Comparison of ENCODE assay signal across 8 cellular contexts in genomic region chr7:101058355-101058754, GRCh38. TPM values are rescaled to one million over a fixed set of nuclear protein-coding genes. Genes with fewer than 3 reads are reported as not detected.
DNase-seq lines count a peak whose midpoint lies in the region; ATAC-seq and TF ChIP-seq lines count a peak whose summit lies in the region.

No MANE protein-coding gene starts in this region.

- CTCF ChIA-PET in CD8-positive, alpha-beta T cell (lab: Charles Lee), result interaction anchor here (0.6 to 2.6 kb wide), 29 partner anchors 9 to 540 kb away, joined by 3 to 15 read pairs (median 5); partner anchors contain the start of genes ACHE, TRIM56 and UFSP1

- H2AFZ ChIP-seq in trophoblast cell (ENCODE audit: insufficient read depth, low read length, poor library complexity), result no peak overlapping the region

- no peak for TF ChIP-seq POLR2A in NB4 (IDR thresholded peaks at IDR 0.05; ENCODE audit: extremely low read depth, insufficient read length)

- H3K27ac ChIP-seq in CD8-positive, alpha-beta T cell (ENCODE audit: low read depth, low read length), result no peak overlapping the region
- H3K27ac ChIP-seq in trophoblast cell (ENCODE audit: low read depth, low read length), result no peak overlapping the region

- no peak overlapping the region for H3K27ac Mint-ChIP-seq in CD8-positive, alpha-beta T cell

- intact Hi-C loops in CD8-positive, alpha-beta T cell (cut with DNase I, micrococcal nuclease), result no loop called here

- H3K79me1 ChIP-seq in trophoblast cell (ENCODE audit: low read length), result no peaks in the 10 kb centered on the region

- no peak overlapping the region for H2BK120ac ChIP-seq in trophoblast cell (ENCODE audit: insufficient read depth, low read length, poor library complexity)

- H3K4me2 ChIP-seq in trophoblast cell (ENCODE audit: low read length), result no peak overlapping the region

- H3K9me3 ChIP-seq in CD8-positive, alpha-beta T cell (ENCODE audit: low read length), result no peaks in the 10 kb centered on the region
- H3K9me3 ChIP-seq in trophoblast cell (ENCODE audit: insufficient read depth, low read depth, low read length), result no peaks in the 10 kb centered on the region

- no peak overlapping the region for H3K4me3 ChIP-seq in CD8-positive, alpha-beta T cell (ENCODE audit: low read depth, low read length)
- H3K4me3 ChIP-seq in NB4 (ENCODE audit: low read depth, low read length) (no peak overlapping the region), fibroblast of pulmonary artery (replicated peaks; ENCODE audit: low read depth, low read length) (no peak overlapping the region), trophoblast cell (ENCODE audit: low read depth, low read length) (no peak overlapping the region)

- TF ChIP-seq CTCF in CD8-positive, alpha-beta T cell (IDR thresholded peaks at IDR 0.05), result no peak
- TF ChIP-seq CTCF in NB4 (IDR thresholded peaks at IDR 0.05; ENCODE audit: low read depth, low read length) (no peak), fibroblast of pulmonary artery (IDR thresholded peaks at IDR 0.05; ENCODE audit: low read length, missing control alignments) (no peak)

- no peak overlapping the region for H3K4ac ChIP-seq in trophoblast cell (ENCODE audit: low read depth, low read length)

- peak in 6 of 7 experiments; percentile 24 to 66 (median 48) for DNase-seq in CD8-positive, alpha-beta T cell
- DNase-seq in NB4 (ENCODE audit: low read depth) (peak; percentile 74), activated T-cell treated with anti-CD3 and anti-CD28 coated beads for 48 hours (ENCODE audit: low read depth) (peak; percentile 17), fibroblast of pulmonary artery (ENCODE audit: low read depth) (peak; percentile 69), trophoblast cell (peak; percentile 48 to 79)

- no peak overlapping the region for H3K14ac ChIP-seq in trophoblast cell (ENCODE audit: low read length)

- no peaks in the 10 kb centered on the region for H3K4me1 Mint-ChIP-seq in CD8-positive, alpha-beta T cell (ENCODE audit: low read depth)

- no peak overlapping the region for H3K18ac ChIP-seq in trophoblast cell (ENCODE audit: low read length)

- POLR2A ChIA-PET in CD8-positive, alpha-beta T cell (lab: Charles Lee), result interaction anchor here (1.0 kb wide), 1 partner anchor 168 kb away, joined by 3 read pairs; no protein-coding TSS in a partner anchor

- H4K12ac ChIP-seq in trophoblast cell (ENCODE audit: low read depth, low read length), result no peak overlapping the region

- no peak overlapping the region for H3K23ac ChIP-seq in trophoblast cell (ENCODE audit: low read length)

- no peak overlapping the region for H4K8ac ChIP-seq in trophoblast cell (ENCODE audit: low read depth, low read length)

- no peaks in the 10 kb centered on the region for H3K9me3 Mint-ChIP-seq in CD8-positive, alpha-beta T cell

- H3K36me3 ChIP-seq in CD8-positive, alpha-beta T cell (ENCODE audit: insufficient read depth, low read length), result no peaks in the 10 kb centered on the region
- no peaks in the 10 kb centered on the region for H3K36me3 ChIP-seq in trophoblast cell (ENCODE audit: control insufficient read depth in 1 of 2, insufficient read depth in 2 of 2, low read length in 2 of 2)

- H2BK12ac ChIP-seq in trophoblast cell (ENCODE audit: low read length), result no peak overlapping the region

- H3K36me3 Mint-ChIP-seq in CD8-positive, alpha-beta T cell, result no peaks in the 10 kb centered on the region

- H3K79me2 ChIP-seq in trophoblast cell (ENCODE audit: control insufficient read depth, insufficient read depth, low read length, poor library complexity), result no peaks in the 10 kb centered on the region

- H3K4me1 ChIP-seq in CD8-positive, alpha-beta T cell (ENCODE audit: insufficient read depth, low read length), result no peaks in the 10 kb centered on the region
- no peaks in the 10 kb centered on the region for H3K4me1 ChIP-seq in trophoblast cell (ENCODE audit: control insufficient read depth in 1 of 2, insufficient read depth in 2 of 2, low read length in 2 of 2)

- no peak overlapping the region for H2AK5ac ChIP-seq in trophoblast cell (ENCODE audit: low read length)

- H3K4me3 Mint-ChIP-seq in CD8-positive, alpha-beta T cell, result no peak overlapping the region

- peaks cover 41% of the 10 kb centered on the region for H3K27me3 Mint-ChIP-seq in CD8-positive, alpha-beta T cell (ENCODE audit: low read depth)

- H2BK5ac ChIP-seq in trophoblast cell (ENCODE audit: low read depth, low read length, poor library complexity), result no peak overlapping the region

- H3K9ac ChIP-seq in trophoblast cell (ENCODE audit: low read length), result no peak overlapping the region

- no peak overlapping the region for H4K91ac ChIP-seq in trophoblast cell (ENCODE audit: low read depth, low read length)

- no peak for ATAC-seq in CD8-positive, alpha-beta T cell
- ATAC-seq in HG03432 (IDR thresholded peaks at IDR 0.05; ENCODE audit: unreplicated experiment) (no peak), HG03571 (IDR thresholded peaks at IDR 0.05; ENCODE audit: unreplicated experiment) (no peak), HG02623 (IDR thresholded peaks at IDR 0.05; ENCODE audit: unreplicated experiment) (no peak)

- WGBS in trophoblast cell (ENCODE audit: extremely low coverage, insufficient coverage, insufficient read length), result no CpG with 5 or more reads among the region's 9 CpGs

- no peaks in the 10 kb centered on the region for H3K27me3 ChIP-seq in CD8-positive, alpha-beta T cell (ENCODE audit: insufficient read depth, low read length)
- H3K27me3 ChIP-seq in trophoblast cell (ENCODE audit: insufficient read depth, low read length), result no peaks in the 10 kb centered on the region

RNA-seq across cellular contexts. Expression of gene TRIM56, which starts 26.9 kb away (rescaled TPM):
- 10 to 100 TPM; 24.0 to 26.0 TPM for total RNA-seq in CD8-positive, alpha-beta T cell
- 5.4 and 5.8 TPM in 2 replicates for polyA plus RNA-seq in trophoblast cell (2013)

RNA-seq across cellular contexts. Expression of gene MUC17, which starts 38.5 kb away (rescaled TPM):
- total RNA-seq in CD8-positive, alpha-beta T cell, result not detected
- not detected in 2 replicates for polyA plus RNA-seq in trophoblast cell (2013)

Comparison
In these comparisons a context has a peak if more than half of its experiments do, and no peak if none do; other contexts are left out.
1. DNase-seq: peak in every context shown above with its lines; median percentile 74 in NB4; 69 in fibroblast of pulmonary artery; 64 in trophoblast cell; 48 in CD8-positive, alpha-beta T cell; 17 in activated T-cell treated with anti-CD3 and anti-CD28 coated beads for 48 hours.